8 cellular contexts compared by ENCODE assay signal in the genomic region with DNA sequence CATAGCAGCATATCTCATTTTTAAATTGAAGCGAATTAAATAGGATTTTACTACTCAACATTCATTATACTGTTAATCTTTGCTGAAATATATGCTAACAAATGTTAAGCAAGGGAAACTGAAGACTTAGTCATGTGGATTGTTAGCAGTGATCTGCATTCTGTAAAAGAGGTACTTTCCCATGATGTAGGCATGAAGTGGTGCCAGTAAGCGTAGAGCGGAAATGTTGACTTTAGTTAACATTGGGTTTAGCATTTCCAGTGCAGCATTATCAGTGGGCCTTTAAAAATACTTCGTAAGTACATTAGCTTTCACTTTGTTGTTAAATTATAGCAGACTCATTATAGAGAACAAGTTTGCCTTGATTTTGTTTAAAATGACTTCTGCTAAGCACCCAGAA.
A peak's percentile ranks its signal among the peaks of the same experiment; 100 is the strongest.
DNase-seq lines count a peak whose midpoint lies in the region; ATAC-seq and TF ChIP-seq lines count a peak whose summit lies in the region.

No MANE protein-coding gene starts in this region.

- peak; percentile 59 for ATAC-seq in GM19372 (IDR thresholded peaks at IDR 0.05; ENCODE audit: low read depth, unreplicated experiment)
- peak; percentile 65 for ATAC-seq in HG03439 (IDR thresholded peaks at IDR 0.05; ENCODE audit: unreplicated experiment)

- WGBS in smooth muscle cell (ENCODE audit: low lambda C conversion rate): 45% methylated on average over 4 of the region's 4 CpGs

- H3K27me3 ChIP-seq in ACC112 (ENCODE audit: insufficient read depth, low read length) (no peaks in the 10 kb centered on the region), smooth muscle cell (ENCODE audit: low read depth) (no peaks in the 10 kb centered on the region), H7 (ENCODE audit: control insufficient read depth, insufficient read depth, low read length) (no peaks in the 10 kb centered on the region)

- peak overlapping the region; percentile 77 for H3K4me2 ChIP-seq in smooth muscle cell

- TF ChIP-seq CTCF in smooth muscle cell (IDR thresholded peaks at IDR 0.05; ENCODE audit: borderline replicate concordance, insufficient read depth, poor library complexity, severe bottlenecking): no peak

- H2AFZ ChIP-seq in ACC112 (ENCODE audit: low read length, unreplicated experiment) (no peak overlapping the region), smooth muscle cell (ENCODE audit: low read depth) (no peak overlapping the region)

- H3K79me2 ChIP-seq in ACC112 (ENCODE audit: control insufficient read depth, insufficient read depth, low read length, unreplicated experiment) (no peaks in the 10 kb centered on the region), smooth muscle cell (ENCODE audit: low read depth) (no peaks in the 10 kb centered on the region)

- H3K27ac ChIP-seq in ACC112 (ENCODE audit: low read depth, low read length): peak overlapping the region; percentile 74
- H3K27ac ChIP-seq in caudate nucleus (ENCODE audit: low read depth, low read length): peak overlapping the region; percentile 11
- H3K27ac ChIP-seq in smooth muscle cell (ENCODE audit: low read depth): peak overlapping the region; percentile 94

- H3K9ac ChIP-seq in smooth muscle cell (ENCODE audit: low read depth): peak overlapping the region; percentile 62

- H3K36me3 ChIP-seq in ACC112 (ENCODE audit: insufficient read depth, low read length) (peaks cover 17% of the 10 kb centered on the region), smooth muscle cell (ENCODE audit: low read depth) (no peaks in the 10 kb centered on the region), H7 (replicated peaks; ENCODE audit: control insufficient read depth, insufficient read depth, low read length) (peaks cover 3% of the 10 kb centered on the region; the same call in 1 of the 2 replicates)

- no peaks in the 10 kb centered on the region for H3K9me3 ChIP-seq in smooth muscle cell (replicated peaks; ENCODE audit: low read depth)

- 0 out of 2 replicates have a peak overlapping the region, but pooled peaks have one; percentile 0 for H3K4me3 ChIP-seq in ACC112 (ENCODE audit: low read depth, low read length)
- peak overlapping the region; percentile 8 for H3K4me3 ChIP-seq in smooth muscle cell
- no peak overlapping the region for H3K4me3 ChIP-seq in H7 (ENCODE audit: insufficient read depth, low read depth, low read length)

- DNase-seq in caudate nucleus (lab: John Stamatoyannopoulos, UW) (no peak), smooth muscle cell (lab: John Stamatoyannopoulos, UW; ENCODE audit: unreplicated experiment) (no peak), H7 (no peak), NCI-H446 treated with DMSO at 0.1 percent for 48 hours (lab: John Stamatoyannopoulos, UW) (no peak)
- DNase-seq in activated CD8-positive, alpha-beta memory T cell treated with anti-CD3 and anti-CD28 coated beads, Interleukin-2, amount 50 U/mL, for 48 hours: no peak

- H4K20me1 ChIP-seq in smooth muscle cell (ENCODE audit: low read depth): no peaks in the 10 kb centered on the region

- H3K4me1 ChIP-seq in ACC112 (ENCODE audit: control insufficient read depth, insufficient read depth, low read length, unreplicated experiment) (peaks cover 17% of the 10 kb centered on the region), smooth muscle cell (ENCODE audit: low read depth) (no peaks in the 10 kb centered on the region)

- no peaks in the 10 kb centered on the region for H3F3A ChIP-seq in smooth muscle cell (ENCODE audit: low read depth)

Comparison
In these comparisons a context has a peak if more than half of its experiments do, and no peak if none do; other contexts are left out.
1. H3K27ac ChIP-seq: peak in every context shown above with its lines; median percentile 94 in smooth muscle cell; 74 in ACC112; 11 in caudate nucleus.